In the genomic region with DNA sequence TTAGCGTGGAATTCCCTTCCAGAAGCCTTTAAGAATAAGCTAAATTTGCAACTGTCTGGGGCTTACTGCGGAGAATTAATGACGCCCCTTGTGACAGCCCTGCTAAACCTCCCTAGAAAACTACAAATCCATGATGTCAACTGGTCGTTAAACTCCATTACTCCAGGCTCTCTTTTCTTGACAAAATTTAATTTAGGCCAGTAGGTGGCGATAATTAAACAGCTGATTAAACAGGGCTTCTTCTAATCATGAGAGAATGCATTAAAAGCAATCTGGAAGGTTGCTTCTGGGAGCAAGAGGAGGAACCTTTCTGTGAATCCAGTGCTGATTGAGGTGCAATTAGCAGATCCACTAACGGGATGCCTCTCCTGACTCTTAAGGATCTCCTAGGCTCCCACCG, we compare ENCODE assay signal across 9 cellular contexts. TPM values are rescaled to one million over a fixed set of nuclear protein-coding genes. Genes with fewer than 3 reads are reported as not detected.
DNase-seq lines count a peak whose midpoint lies in the region; ATAC-seq and TF ChIP-seq lines count a peak whose summit lies in the region.
"Had no signal": no experiment of that assay in that cellular context is flagged by ENCODE, and none has a peak within 500 bp of the region (broad histone marks: within the 10 kb centered on the region; RNA-seq: fewer than 3 reads in every experiment).

No MANE protein-coding gene starts in this region.

- no peaks in the 10 kb centered on the region for H3K9me3 Mint-ChIP-seq in progenitor cell of endocrine pancreas (ENCODE audit: low read depth)
- H3K9me3 Mint-ChIP-seq: T-cell had no signal

- H3K27ac ChIP-seq in suprapubic skin = no peak overlapping the region

- no peak for TF ChIP-seq POLR2A in suprapubic skin (IDR thresholded peaks at IDR 0.05)

- H3K27me3 ChIP-seq in suprapubic skin = peaks cover 28% of the 10 kb centered on the region

- DNase-seq in EH (ENCODE audit: low read depth) = peak; percentile 54
- DNase-seq in M059J (ENCODE audit: low read depth) = peak; percentile 59
- DNase-seq in fibroblast of the aortic adventitia (ENCODE audit: low read depth) = peak; percentile 60
- no peak for DNase-seq in progenitor cell of endocrine pancreas (ENCODE audit: low spot score, unreplicated experiment)
- DNase-seq in nucleus accumbens (lab: John Stamatoyannopoulos, UW) = no peak
- no peak for DNase-seq in suprapubic skin (ENCODE audit: low spot score in 2 of 2)

- no peaks in the 10 kb centered on the region for H3K36me3 Mint-ChIP-seq in progenitor cell of endocrine pancreas (ENCODE audit: insufficient read depth)
- H3K36me3 Mint-ChIP-seq: T-cell had no signal

- peaks cover 37% of the 10 kb centered on the region for H3K27me3 Mint-ChIP-seq in progenitor cell of endocrine pancreas

- WGBS in suprapubic skin = 14% methylated on average over 7 of the region's 7 CpGs

- H3K4me1 Mint-ChIP-seq in progenitor cell of endocrine pancreas (ENCODE audit: low read depth) = no peaks in the 10 kb centered on the region

- H3K9me3 ChIP-seq in suprapubic skin = no peaks in the 10 kb centered on the region

- H3K4me3 ChIP-seq in fibroblast of the aortic adventitia (ENCODE audit: low read depth, low read length) (no peak overlapping the region), suprapubic skin (no peak overlapping the region)

- H3K27ac Mint-ChIP-seq in progenitor cell of endocrine pancreas = no peak overlapping the region
- H3K27ac Mint-ChIP-seq: T-cell had no signal

- H3K4me3 Mint-ChIP-seq in progenitor cell of endocrine pancreas (ENCODE audit: low read depth) = no peak overlapping the region
- H3K4me3 Mint-ChIP-seq: T-cell had no signal

- no peaks in the 10 kb centered on the region for H3K36me3 ChIP-seq in suprapubic skin

- ATAC-seq in SK-N-SH treated with all-trans-retinoic acid at 6 μM for 48 hours (peak; percentile 66), HG02623 (IDR thresholded peaks at IDR 0.05; ENCODE audit: unreplicated experiment) (no peak)

- TF ChIP-seq CTCF in fibroblast of the aortic adventitia (IDR thresholded peaks at IDR 0.05; ENCODE audit: insufficient read depth, low read length) (peak; percentile 42), progenitor cell of endocrine pancreas (IDR thresholded peaks at IDR 0.05; ENCODE audit: unreplicated experiment) (peak; percentile 67), suprapubic skin (IDR thresholded peaks at IDR 0.05) (peak in 1 of 2 donors; percentile 38)

- no peaks in the 10 kb centered on the region for H3K4me1 ChIP-seq in suprapubic skin

- no peak for TF ChIP-seq EP300 in suprapubic skin (IDR thresholded peaks at IDR 0.05)

TF ChIP-seq in SK-N-SH treated with all-trans-retinoic acid at 6 μM for 48 hours, 23 proteins besides CTCF, POLR2A, EP300 and RAD21:
- TF ChIP-seq TCF4 (CRISPR knock-in tag; IDR thresholded peaks at IDR 0.05; ENCODE audit: borderline replicate concordance) (no peak), GLIS3 (CRISPR knock-in tag; IDR thresholded peaks at IDR 0.05) (no peak), OSR1 (CRISPR knock-in tag; IDR thresholded peaks at IDR 0.05) (no peak), SNAI2 (CRISPR knock-in tag; IDR thresholded peaks at IDR 0.05) (no peak), TOX (CRISPR knock-in tag; IDR thresholded peaks at IDR 0.05; ENCODE audit: borderline replicate concordance) (no peak), PPARA (CRISPR knock-in tag; IDR thresholded peaks at IDR 0.05; ENCODE audit: borderline replicate concordance) (no peak), CSDC2 (CRISPR knock-in tag; IDR thresholded peaks at IDR 0.05) (no peak), ARNTL (CRISPR knock-in tag; IDR thresholded peaks at IDR 0.05; ENCODE audit: borderline replicate concordance, low read depth) (no peak), ESRRG (CRISPR knock-in tag; IDR thresholded peaks at IDR 0.05) (no peak), ZFP30 (CRISPR knock-in tag; IDR thresholded peaks at IDR 0.05) (no peak), ZNF70 (CRISPR knock-in tag; IDR thresholded peaks at IDR 0.05) (no peak), ZC3H10 (CRISPR knock-in tag; IDR thresholded peaks at IDR 0.05) (no peak), ZNF565 (CRISPR knock-in tag; conservative IDR thresholded peaks at IDR 0.05; ENCODE audit: low read depth) (no peak), ZFP3 (CRISPR knock-in tag; IDR thresholded peaks at IDR 0.05) (no peak), ZNF8 (CRISPR knock-in tag; IDR thresholded peaks at IDR 0.05) (no peak), ISL1 (CRISPR knock-in tag; IDR thresholded peaks at IDR 0.05) (no peak)
- TF ChIP-seq, protein P1, sequence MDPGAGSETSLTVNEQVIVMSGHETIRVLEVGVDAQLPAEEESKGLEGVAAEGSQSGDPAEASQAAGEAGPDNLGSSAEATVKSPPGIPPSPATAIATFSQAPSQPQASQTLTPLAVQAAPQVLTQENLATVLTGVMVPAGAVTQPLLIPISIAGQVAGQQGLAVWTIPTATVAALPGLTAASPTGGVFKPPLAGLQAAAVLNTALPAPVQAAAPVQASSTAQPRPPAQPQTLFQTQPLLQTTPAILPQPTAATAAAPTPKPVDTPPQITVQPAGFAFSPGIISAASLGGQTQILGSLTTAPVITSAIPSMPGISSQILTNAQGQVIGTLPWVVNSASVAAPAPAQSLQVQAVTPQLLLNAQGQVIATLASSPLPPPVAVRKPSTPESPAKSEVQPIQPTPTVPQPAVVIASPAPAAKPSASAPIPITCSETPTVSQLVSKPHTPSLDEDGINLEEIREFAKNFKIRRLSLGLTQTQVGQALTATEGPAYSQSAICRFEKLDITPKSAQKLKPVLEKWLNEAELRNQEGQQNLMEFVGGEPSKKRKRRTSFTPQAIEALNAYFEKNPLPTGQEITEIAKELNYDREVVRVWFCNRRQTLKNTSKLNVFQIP (CRISPR knock-in tag; IDR thresholded peaks at IDR 0.05; ENCODE audit: borderline replicate concordance, low read depth) = no peak
- TF ChIP-seq, protein P2, sequence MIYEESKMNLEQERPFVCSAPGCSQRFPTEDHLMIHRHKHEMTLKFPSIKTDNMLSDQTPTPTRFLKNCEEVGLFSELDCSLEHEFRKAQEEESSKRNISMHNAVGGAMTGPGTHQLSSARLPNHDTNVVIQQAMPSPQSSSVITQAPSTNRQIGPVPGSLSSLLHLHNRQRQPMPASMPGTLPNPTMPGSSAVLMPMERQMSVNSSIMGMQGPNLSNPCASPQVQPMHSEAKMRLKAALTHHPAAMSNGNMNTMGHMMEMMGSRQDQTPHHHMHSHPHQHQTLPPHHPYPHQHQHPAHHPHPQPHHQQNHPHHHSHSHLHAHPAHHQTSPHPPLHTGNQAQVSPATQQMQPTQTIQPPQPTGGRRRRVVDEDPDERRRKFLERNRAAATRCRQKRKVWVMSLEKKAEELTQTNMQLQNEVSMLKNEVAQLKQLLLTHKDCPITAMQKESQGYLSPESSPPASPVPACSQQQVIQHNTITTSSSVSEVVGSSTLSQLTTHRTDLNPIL (CRISPR knock-in tag; IDR thresholded peaks at IDR 0.05; ENCODE audit: low read depth) = no peak
- TF ChIP-seq, protein P3, sequence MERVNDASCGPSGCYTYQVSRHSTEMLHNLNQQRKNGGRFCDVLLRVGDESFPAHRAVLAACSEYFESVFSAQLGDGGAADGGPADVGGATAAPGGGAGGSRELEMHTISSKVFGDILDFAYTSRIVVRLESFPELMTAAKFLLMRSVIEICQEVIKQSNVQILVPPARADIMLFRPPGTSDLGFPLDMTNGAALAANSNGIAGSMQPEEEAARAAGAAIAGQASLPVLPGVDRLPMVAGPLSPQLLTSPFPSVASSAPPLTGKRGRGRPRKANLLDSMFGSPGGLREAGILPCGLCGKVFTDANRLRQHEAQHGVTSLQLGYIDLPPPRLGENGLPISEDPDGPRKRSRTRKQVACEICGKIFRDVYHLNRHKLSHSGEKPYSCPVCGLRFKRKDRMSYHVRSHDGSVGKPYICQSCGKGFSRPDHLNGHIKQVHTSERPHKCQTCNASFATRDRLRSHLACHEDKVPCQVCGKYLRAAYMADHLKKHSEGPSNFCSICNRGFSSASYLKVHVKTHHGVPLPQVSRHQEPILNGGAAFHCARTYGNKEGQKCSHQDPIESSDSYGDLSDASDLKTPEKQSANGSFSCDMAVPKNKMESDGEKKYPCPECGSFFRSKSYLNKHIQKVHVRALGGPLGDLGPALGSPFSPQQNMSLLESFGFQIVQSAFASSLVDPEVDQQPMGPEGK (CRISPR knock-in tag; IDR thresholded peaks at IDR 0.05; ENCODE audit: borderline replicate concordance) = no peak

RNA-seq across cellular contexts. Expression of a gene that starts 8.1 kb away (rescaled TPM):
- 18.3 and 23.5 TPM in 2 replicates for total RNA-seq in M059J (2014; rRNA removed; shearing (Covaris generic))
- total RNA-seq in fibroblast of the aortic adventitia (ENCODE audit: low replicate concordance) (35.1 and 55.4 TPM in 2 replicates), progenitor cell of endocrine pancreas (24.0 and 25.3 TPM in 2 replicates), suprapubic skin (100 to 1,000 TPM in 1 of 4 donors, 10 to 100 TPM in 3; 66.9 to 279 (median 95.8) TPM)

Comparison
In these comparisons a context has a peak if more than half of its experiments do, and no peak if none do; other contexts are left out.
1. DNase-seq: peak in EH (single experiment), M059J (single experiment) and fibroblast of the aortic adventitia (single experiment); none in progenitor cell of endocrine pancreas (single experiment), nucleus accumbens (0 of 56) and suprapubic skin (0 of 2).